1 cellular context compared by ENCODE assay signal in genomic region chr7:135704074-135704473, GRCh38.
TF ChIP-seq lines count a peak whose summit lies in the region.

No MANE protein-coding gene starts in this region.

TF ChIP-seq in WTC11, 78 proteins besides CTCF, POLR2A, EP300 and RAD21 (continued from another document):
- TF ChIP-seq CDX4 (CRISPR knock-in tag; IDR thresholded peaks at IDR 0.05; ENCODE audit: borderline replicate concordance) = no peak
- TF ChIP-seq EMX1 (CRISPR knock-in tag; IDR thresholded peaks at IDR 0.05) = no peak
- no peak for TF ChIP-seq TEAD4 (CRISPR knock-in tag; IDR thresholded peaks at IDR 0.05)
- TF ChIP-seq E2F4 (CRISPR knock-in tag; IDR thresholded peaks at IDR 0.05; ENCODE audit: borderline replicate concordance, low read depth) = no peak
- no peak for TF ChIP-seq ZNF423 (CRISPR knock-in tag; IDR thresholded peaks at IDR 0.05)
TF ChIP-seq in WTC11: peak in this region for 0.
